Comparison of ENCODE assay signal across 11 cellular contexts in genomic region chrX:78119521-78120227, GRCh38. TPM values are rescaled to one million over a fixed set of nuclear protein-coding genes. Genes with fewer than 3 reads are reported as not detected.
DNase-seq lines count a peak whose midpoint lies in the region; ATAC-seq, FAIRE-seq and TF ChIP-seq lines count a peak whose summit lies in the region.
"Had no signal": no experiment of that assay in that cellular context is flagged by ENCODE, and none has a peak within 500 bp of the region (broad histone marks: within the 10 kb centered on the region; RNA-seq: fewer than 3 reads in every experiment).

No MANE protein-coding gene starts in this region.

- DNase-seq in AG09309 (ENCODE audit: low read depth) (no peak), Panc1 (ENCODE audit: low read depth, low spot score) (no peak), foreskin fibroblast (no peak), HCEC 1CT (no peak), left ventricle myocardium superior (no peak)
- no peak for DNase-seq in activated effector memory CD4-positive, alpha-beta T cell treated with Interleukin-2 at 50 U/mL for 16 hours
- DNase-seq: activated naive CD4-positive, alpha-beta T cell treated with anti-CD3 and anti-CD28 coated beads, Interleukin-2, amount 10 ng/mL, durations not matched to agents 7 days and 5 days; H7 had no signal

- no peaks in the 10 kb centered on the region for H3K9me3 ChIP-seq in Panc1 (ENCODE audit: control insufficient read depth, insufficient read depth, low read depth, low read length)

- in situ Hi-C loops in Panc1 (cut with HindIII; ENCODE audit: low pct_unique_long_range_greater_than_20kb, low sequenced_read_pairs): no loop called here

- TF ChIP-seq CTCF in AG09309 (IDR thresholded peaks at IDR 0.05; ENCODE audit: control insufficient read depth, insufficient read depth, low read depth, low read length, missing control alignments) (peak; percentile 13), Panc1 (IDR thresholded peaks at IDR 0.05) (peak; percentile 51; the same call in 1 of the 2 replicates), foreskin fibroblast (IDR thresholded peaks at IDR 0.05; ENCODE audit: low read depth, low read length) (peak; percentile 15)

- POLR2A ChIA-PET in Panc1 (lab: Charles Lee): no interaction called here

- H3K36me3 ChIP-seq in Panc1 (ENCODE audit: control insufficient read depth, insufficient read depth, low read length): peaks cover 38% of the 10 kb centered on the region

- H3K27me3 ChIP-seq in Panc1 (ENCODE audit: control insufficient read depth, insufficient read depth, low read length): no peaks in the 10 kb centered on the region

- CTCF ChIA-PET in Panc1 (lab: Charles Lee): no interaction called here

- peak; percentile 92 for FAIRE-seq in G401.6 (lab: Jason Lieb, UNC)

- no peaks in the 10 kb centered on the region for H3K4me1 ChIP-seq in Panc1 (ENCODE audit: control insufficient read depth, insufficient read depth, low read length)

- no TSS peak for BruUV-seq in Panc1 (replicated peaks; lab: Mats Ljungman, UMichigan)

- no peak overlapping the region for H3K4me3 ChIP-seq in AG09309 (ENCODE audit: control insufficient read depth, low read depth, low read length)
- no peak overlapping the region for H3K4me3 ChIP-seq in Panc1 (ENCODE audit: low read depth in 2 of 2, low read length in 2 of 2)
- no peak overlapping the region for H3K4me3 ChIP-seq in foreskin fibroblast (ENCODE audit: low read depth in 1 of 2, low read length in 2 of 2)

- no peak overlapping the region for H3K27ac ChIP-seq in Panc1 (ENCODE audit: low read length)

- intact Hi-C loops in Panc1 (cut with micrococcal nuclease; ENCODE audit: unreplicated experiment): no loop called here
- intact Hi-C loops in left ventricle myocardium superior (cut with micrococcal nuclease): no loop called here

- ATAC-seq in Panc1 (peak; percentile 67; the same call in 1 of the 2 replicates), HG03280 (IDR thresholded peaks at IDR 0.05; ENCODE audit: unreplicated experiment) (no peak), left ventricle myocardium superior (no peak)
- ATAC-seq: stimulated activated effector memory CD8-positive, alpha-beta T cell treated with anti-CD3 and anti-CD28 coated beads, Interleukin-12 subunit alpha, Interleukin-12 subunit beta, amount 100 ng/mL, for 72 hours had no signal

RNA-seq across cellular contexts. Expression of gene PGK1, which starts 15.6 kb away (rescaled TPM):
- total RNA-seq in Panc1 (2021; ENCODE audit: unreplicated experiment): 541 TPM
- 570 TPM for polyA plus RNA-seq in Panc1 (2012; ENCODE audit: insufficient read length)
- 448 TPM for total RNA-seq in left ventricle myocardium superior

RNA-seq across cellular contexts. Expression of gene TAF9B, which starts 19.8 kb away (rescaled TPM):
- total RNA-seq in Panc1 (2021; ENCODE audit: unreplicated experiment) (33.6 TPM), left ventricle myocardium superior (19.1 TPM)
- 15.9 TPM for polyA plus RNA-seq in Panc1 (2012; ENCODE audit: insufficient read length)
